In the genomic region with DNA sequence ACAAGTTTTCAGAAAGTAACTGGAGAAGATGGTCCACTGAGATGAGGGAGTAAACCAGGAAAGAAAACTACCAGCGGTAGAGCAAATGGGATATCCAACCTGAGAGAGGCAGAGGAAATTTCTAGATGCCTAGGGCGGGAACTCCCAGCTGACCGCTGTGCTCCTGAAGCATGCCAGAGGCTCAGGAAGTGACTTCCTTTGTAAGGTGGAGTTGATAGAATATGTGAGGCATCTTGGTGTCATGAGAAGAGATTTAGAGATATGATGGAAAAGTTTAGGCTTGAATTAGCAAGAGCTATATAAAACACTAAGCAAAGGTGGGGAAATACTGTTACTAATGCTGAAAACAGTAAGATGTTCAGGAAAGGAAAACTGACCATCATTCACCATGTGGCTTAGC, we compare ENCODE assay signal across 15 cellular contexts.
"Had no signal": no experiment of that assay in that cellular context is flagged by ENCODE, and none has a peak within 500 bp of the region (broad histone marks: within the 10 kb centered on the region; RNA-seq: fewer than 3 reads in every experiment).

No MANE protein-coding gene starts in this region.

- H3K4me1 ChIP-seq: pancreas had no signal

- H3K9me3 Mint-ChIP-seq: WTC11 had no signal

- H3K27me3 ChIP-seq: esophagus squamous epithelium, pancreas, sigmoid colon, spleen had no signal

- H3K9me3 ChIP-seq: esophagus squamous epithelium, pancreas, sigmoid colon, spleen had no signal

- H3K36me3 ChIP-seq: esophagus squamous epithelium, pancreas, sigmoid colon, spleen had no signal

- FAIRE-seq: astrocyte, colon, kidney, pancreas, TTC549 had no signal

- H3K27ac ChIP-seq: esophagus squamous epithelium, pancreas, sigmoid colon, spleen had no signal

- H3K27me3 Mint-ChIP-seq: activated CD4-positive, alpha-beta T cell treated with anti-CD3 and anti-CD28 coated beads, Interleukin-2, amount 10 ng/mL, durations not matched to agents 24 days and 14 days; T-helper 17 cell had no signal

- DNase-seq: activated CD4-positive, alpha-beta T cell treated with anti-CD3 and anti-CD28 coated beads, Interleukin-2, amount 10 ng/mL, durations not matched to agents 24 days and 14 days; activated CD8-positive, alpha-beta memory T cell treated with anti-CD3 and anti-CD28 coated beads, Interleukin-2, amount 50 U/mL, for 4 hours; activated CD8-positive, alpha-beta T cell treated with anti-CD3 and anti-CD28 coated beads, Interleukin-2, amount 10 ng/mL, durations not matched to agents 7 days and 5 days; activated naive CD4-positive, alpha-beta T cell treated with Interleukin-2 at 50 U/mL for 16 hours; esophagus squamous epithelium; hippocampal formation; kidney; pancreas; sigmoid colon; spleen; T-helper 17 cell had no signal

- H3K4me3 ChIP-seq: esophagus squamous epithelium, pancreas, sigmoid colon, spleen had no signal

- H3K4me3 Mint-ChIP-seq: activated CD4-positive, alpha-beta T cell treated with anti-CD3 and anti-CD28 coated beads, Interleukin-2, amount 10 ng/mL, durations not matched to agents 24 days and 14 days; activated CD8-positive, alpha-beta T cell treated with anti-CD3 and anti-CD28 coated beads, Interleukin-2, amount 10 ng/mL, durations not matched to agents 7 days and 5 days; T-helper 17 cell; WTC11 had no signal

- H3K27ac Mint-ChIP-seq: activated CD8-positive, alpha-beta T cell treated with anti-CD3 and anti-CD28 coated beads, Interleukin-2, amount 10 ng/mL, durations not matched to agents 7 days and 5 days; T-helper 17 cell; WTC11 had no signal

- H3K36me3 Mint-ChIP-seq: WTC11 had no signal

- ATAC-seq: activated CD8-positive, alpha-beta T cell treated with anti-CD3 and anti-CD28 coated beads, Interleukin-2, amount 10 ng/mL, durations not matched to agents 7 days and 5 days; pancreas; T-helper 17 cell; WTC11 had no signal
